In genomic region chr7:3673524-3673923, GRCh38 we compare ENCODE assay signal across 8 cellular contexts.
DNase-seq lines count a peak whose midpoint lies in the region; ATAC-seq, FAIRE-seq and TF ChIP-seq lines count a peak whose summit lies in the region.

No MANE protein-coding gene starts in this region.

- H3K9me3 Mint-ChIP-seq in MCF 10A (ENCODE audit: unreplicated experiment) = no peaks in the 10 kb centered on the region

- H4K20me1 ChIP-seq in mammary epithelial cell (ENCODE audit: insufficient read depth, low read length) = no peaks in the 10 kb centered on the region

- no peaks in the 10 kb centered on the region for H3K4me1 ChIP-seq in mammary epithelial cell (ENCODE audit: insufficient read depth, low read length)

- no peak overlapping the region for H2AFZ ChIP-seq in mammary epithelial cell (ENCODE audit: low read depth, low read length)

- no peaks in the 10 kb centered on the region for H3K27me3 ChIP-seq in mammary epithelial cell (ENCODE audit: insufficient read depth, low read length)

- intact Hi-C loops in MCF 10A (cut with micrococcal nuclease) = loop anchor here (2.0 kb wide), 1 partner anchor 373 kb away; the partner anchor contains the start of gene SDK1
- intact Hi-C loops in mammary epithelial cell (cut with micrococcal nuclease) = loop anchor here (1.0 to 5.0 kb wide), 3 partner anchors 191 to 373 kb away; no protein-coding TSS in a partner anchor

- H3K4me3 ChIP-seq in mammary epithelial cell (replicated peaks in 1 of 3; ENCODE audit: insufficient read depth in 1 of 3, low read depth in 2 of 3, low read length in 3 of 3) = no peak overlapping the region

- no TSS peak for BruUV-seq in MCF 10A (replicated peaks; lab: Mats Ljungman, UMichigan)
- no TSS peak for BruUV-seq in mammary epithelial cell (replicated peaks; lab: Mats Ljungman, UMichigan)

- H3K27me3 Mint-ChIP-seq in MCF 10A (ENCODE audit: insufficient read depth, unreplicated experiment) = no peaks in the 10 kb centered on the region

- 75% methylated on average over 5 of the region's 5 CpGs for WGBS in mammary epithelial cell (ENCODE audit: low coverage, missing lambda C conversion rate)

- no peaks in the 10 kb centered on the region for H3K4me1 Mint-ChIP-seq in MCF 10A (ENCODE audit: insufficient read depth, unreplicated experiment)

- in situ Hi-C loops in mammary epithelial cell (cut with MboI; ENCODE audit: low sequenced_read_pairs in 2 of 2) = no loop called here

- ATAC-seq in HG02884 (IDR thresholded peaks at IDR 0.05; ENCODE audit: unreplicated experiment) = no peak

- DNase-seq in MCF 10A (ENCODE audit: unreplicated experiment) (peak; percentile 60), mammary epithelial cell (no peak), fibroblast of gingiva (ENCODE audit: low read depth) (peak; percentile 4), GM12891 (ENCODE audit: insufficient read length, low spot score) (no peak), cerebellum (ENCODE audit: low spot score) (no peak)
- peak; percentile 46 to 53 for DNase-seq in activated CD4-positive, alpha-beta T cell treated with anti-CD3 and anti-CD28 coated beads, Interleukin-2, amount 50 U/mL, for 4 hours
- DNase-seq in stimulated activated CD4-positive, alpha-beta T cell treated with anti-CD3 and anti-CD28 coated beads, Interleukin-12 subunit alpha, Interleukin-12 subunit beta, amount 100 ng/mL, for 48 hours (ENCODE audit: low read depth in 2 of 3, low spot score in 1 of 3) = peak; percentile 11 to 48 (median 32)

- H3K9me3 ChIP-seq in mammary epithelial cell (replicated peaks; ENCODE audit: insufficient read depth, low read length) = peaks cover 23% of the 10 kb centered on the region

- POLR2A ChIA-PET in MCF 10A (lab: Yijun Ruan, JAX) = interaction anchor here (0.7 to 1.3 kb wide), 2 partner anchors 12 to 1449 kb away, joined by 4 to 5 read pairs; no protein-coding TSS in a partner anchor

- TF ChIP-seq POLR2A in GM12891 (IDR thresholded peaks at IDR 0.05; ENCODE audit: low read depth, low read length) = no peak

- H3K27ac Mint-ChIP-seq in MCF 10A (ENCODE audit: low read depth, unreplicated experiment) = no peak overlapping the region

- H3K79me2 ChIP-seq in mammary epithelial cell (ENCODE audit: insufficient read depth, low read length) = no peaks in the 10 kb centered on the region

- no peak overlapping the region for H3K9ac ChIP-seq in mammary epithelial cell (ENCODE audit: insufficient read depth, low read length)

- no peak overlapping the region for H3K4me3 Mint-ChIP-seq in MCF 10A (ENCODE audit: unreplicated experiment)

- no peaks in the 10 kb centered on the region for H3K36me3 ChIP-seq in mammary epithelial cell (ENCODE audit: insufficient read depth, low read length)

- CTCF ChIA-PET in MCF 10A (lab: Yijun Ruan, JAX) = interaction anchor here (0.8 to 1.8 kb wide), 3 partner anchors 10 to 809 kb away, joined by 3 to 4 read pairs (median 4); no protein-coding TSS in a partner anchor
- CTCF ChIA-PET in mammary epithelial cell (lab: Charles Lee; ENCODE audit: low non-redundant PET) = interaction anchor here (0.5 to 0.6 kb wide), 2 partner anchors 204 to 371 kb away, joined by 3 to 4 read pairs; no protein-coding TSS in a partner anchor

- FAIRE-seq in GM12891 (lab: Jason Lieb, UNC) = no peak

- H3K4me2 ChIP-seq in mammary epithelial cell (ENCODE audit: insufficient read depth, low read depth, low read length) = no peak overlapping the region

- H3K27ac ChIP-seq in mammary epithelial cell (ENCODE audit: insufficient read depth, low read depth, low read length) = no peak overlapping the region

- TF ChIP-seq CTCF in MCF 10A (IDR thresholded peaks at IDR 0.05; ENCODE audit: unreplicated experiment) (peak; percentile 41), mammary epithelial cell (conservative IDR thresholded peaks at IDR 0.05 in 1 of 2, IDR thresholded peaks at IDR 0.05 in 1 of 2; ENCODE audit: extremely low read depth in 1 of 2, insufficient read depth in 1 of 2, low read depth in 1 of 2, low read length in 2 of 2) (peak in 1 of 2 donors; percentile 14)

- H3K36me3 Mint-ChIP-seq in MCF 10A (ENCODE audit: insufficient read depth, unreplicated experiment) = no peaks in the 10 kb centered on the region

- dilution Hi-C loops in mammary epithelial cell (cut with HindIII; ENCODE audit: low sequenced_read_pairs) = no loop called here

TF ChIP-seq in GM12891, 5 proteins besides CTCF, POLR2A, EP300 and RAD21:
- TF ChIP-seq POLR2AphosphoS5 (IDR thresholded peaks at IDR 0.05; ENCODE audit: low read depth, low read length) = no peak
- no peak for TF ChIP-seq POU2F2 (IDR thresholded peaks at IDR 0.05; ENCODE audit: low read depth, low read length)
- no peak for TF ChIP-seq TAF1 (IDR thresholded peaks at IDR 0.05; ENCODE audit: low read depth, low read length)
- TF ChIP-seq PAX5 (IDR thresholded peaks at IDR 0.05; ENCODE audit: insufficient read depth, low read length, severe bottlenecking) = no peak
- TF ChIP-seq SPI1 (IDR thresholded peaks at IDR 0.05; ENCODE audit: low read depth, low read length) = no peak
TF ChIP-seq in GM12891: peak in this region for 0.

Comparison
In these comparisons a context has a peak if more than half of its experiments do, and no peak if none do; other contexts are left out.
1. DNase-seq: peak in MCF 10A (single experiment), activated CD4-positive, alpha-beta T cell treated with anti-CD3 and anti-CD28 coated beads, Interleukin-2, amount 50 U/mL, for 4 hours (2 of 2), fibroblast of gingiva (single experiment) and stimulated activated CD4-positive, alpha-beta T cell treated with anti-CD3 and anti-CD28 coated beads, Interleukin-12 subunit alpha, Interleukin-12 subunit beta, amount 100 ng/mL, for 48 hours (3 of 3); none in mammary epithelial cell (single experiment), GM12891 (single experiment) and cerebellum (single experiment).